1 cellular context compared by ENCODE assay signal in genomic region chr18:74500380-74501173, GRCh38.
TF ChIP-seq lines count a peak whose summit lies in the region.

No MANE protein-coding gene starts in this region.

TF ChIP-seq in GM12891, 5 proteins besides CTCF, POLR2A, EP300 and RAD21:
- peak; percentile 61 for TF ChIP-seq SPI1 (IDR thresholded peaks at IDR 0.05; ENCODE audit: low read depth, low read length)
